1 cellular context compared by ENCODE assay signal in the genomic region with DNA sequence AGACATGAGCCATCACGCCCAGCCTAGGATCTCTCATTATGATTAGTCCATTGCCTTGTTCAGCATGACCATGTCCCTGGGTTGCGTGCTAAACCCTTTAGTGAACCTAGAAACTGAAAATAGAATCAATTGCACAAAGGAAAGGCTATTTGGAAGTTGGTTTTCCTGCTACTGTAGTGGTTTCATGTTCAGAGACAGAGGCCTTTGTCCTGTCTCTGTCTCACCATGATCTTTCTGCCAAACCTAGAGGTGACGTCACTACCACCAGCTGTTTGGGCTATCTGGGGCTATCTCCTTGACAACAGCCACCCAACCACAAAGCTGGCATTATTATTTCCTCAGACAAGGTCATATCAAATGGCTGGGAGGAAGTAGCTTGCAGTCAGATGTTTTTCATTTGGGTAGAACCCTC.
TF ChIP-seq lines count a peak whose summit lies in the region.

No MANE protein-coding gene starts in this region.

TF ChIP-seq in HepG2, 621 proteins besides CTCF, POLR2A, EP300 and RAD21 (continued from another document and continues in another):
- no peak for TF ChIP-seq GLI4 (CRISPR knock-in tag; IDR thresholded peaks at IDR 0.05; ENCODE audit: borderline replicate concordance)
- no peak for TF ChIP-seq ZFP90 (CRISPR knock-in tag; IDR thresholded peaks at IDR 0.05; ENCODE audit: borderline replicate concordance)
- TF ChIP-seq ZFP36 (IDR thresholded peaks at IDR 0.05; ENCODE audit: borderline replicate concordance, low read depth, low read length, partially characterized antibody): no peak
- TF ChIP-seq ZSCAN9 (CRISPR knock-in tag; IDR thresholded peaks at IDR 0.05; ENCODE audit: borderline replicate concordance): no peak
- TF ChIP-seq RFX3 (CRISPR knock-in tag; IDR thresholded peaks at IDR 0.05): peak; percentile 65
- TF ChIP-seq FOXP4 (CRISPR knock-in tag; IDR thresholded peaks at IDR 0.05): no peak
- TF ChIP-seq MEF2D (CRISPR knock-in tag; IDR thresholded peaks at IDR 0.05): no peak
- no peak for TF ChIP-seq ZNF513 (CRISPR knock-in tag; conservative IDR thresholded peaks at IDR 0.05)
- TF ChIP-seq, protein P1, sequence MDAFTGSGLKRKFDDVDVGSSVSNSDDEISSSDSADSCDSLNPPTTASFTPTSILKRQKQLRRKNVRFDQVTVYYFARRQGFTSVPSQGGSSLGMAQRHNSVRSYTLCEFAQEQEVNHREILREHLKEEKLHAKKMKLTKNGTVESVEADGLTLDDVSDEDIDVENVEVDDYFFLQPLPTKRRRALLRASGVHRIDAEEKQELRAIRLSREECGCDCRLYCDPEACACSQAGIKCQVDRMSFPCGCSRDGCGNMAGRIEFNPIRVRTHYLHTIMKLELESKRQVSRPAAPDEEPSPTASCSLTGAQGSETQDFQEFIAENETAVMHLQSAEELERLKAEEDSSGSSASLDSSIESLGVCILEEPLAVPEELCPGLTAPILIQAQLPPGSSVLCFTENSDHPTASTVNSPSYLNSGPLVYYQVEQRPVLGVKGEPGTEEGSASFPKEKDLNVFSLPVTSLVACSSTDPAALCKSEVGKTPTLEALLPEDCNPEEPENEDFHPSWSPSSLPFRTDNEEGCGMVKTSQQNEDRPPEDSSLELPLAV (CRISPR knock-in tag; conservative IDR thresholded peaks at IDR 0.05; ENCODE audit: low read depth): no peak
- TF ChIP-seq YEATS4 (CRISPR knock-in tag; IDR thresholded peaks at IDR 0.05; ENCODE audit: borderline replicate concordance): no peak
- no peak for TF ChIP-seq ARNT2 (CRISPR knock-in tag; IDR thresholded peaks at IDR 0.05; ENCODE audit: low read depth)
- no peak for TF ChIP-seq ZNF180 (CRISPR knock-in tag; IDR thresholded peaks at IDR 0.05; ENCODE audit: borderline replicate concordance, low read depth)
- no peak for TF ChIP-seq HCFC1 (IDR thresholded peaks at IDR 0.05; ENCODE audit: low read depth, low read length)
- TF ChIP-seq ZNF879 (CRISPR knock-in tag; IDR thresholded peaks at IDR 0.05): no peak
- no peak for TF ChIP-seq ZNF558 (CRISPR knock-in tag; IDR thresholded peaks at IDR 0.05; ENCODE audit: borderline replicate concordance)
- TF ChIP-seq, protein P2, sequence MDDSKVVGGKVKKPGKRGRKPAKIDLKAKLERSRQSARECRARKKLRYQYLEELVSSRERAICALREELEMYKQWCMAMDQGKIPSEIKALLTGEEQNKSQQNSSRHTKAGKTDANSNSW (CRISPR knock-in tag; IDR thresholded peaks at IDR 0.05; ENCODE audit: borderline replicate concordance): no peak
- TF ChIP-seq, protein P3, sequence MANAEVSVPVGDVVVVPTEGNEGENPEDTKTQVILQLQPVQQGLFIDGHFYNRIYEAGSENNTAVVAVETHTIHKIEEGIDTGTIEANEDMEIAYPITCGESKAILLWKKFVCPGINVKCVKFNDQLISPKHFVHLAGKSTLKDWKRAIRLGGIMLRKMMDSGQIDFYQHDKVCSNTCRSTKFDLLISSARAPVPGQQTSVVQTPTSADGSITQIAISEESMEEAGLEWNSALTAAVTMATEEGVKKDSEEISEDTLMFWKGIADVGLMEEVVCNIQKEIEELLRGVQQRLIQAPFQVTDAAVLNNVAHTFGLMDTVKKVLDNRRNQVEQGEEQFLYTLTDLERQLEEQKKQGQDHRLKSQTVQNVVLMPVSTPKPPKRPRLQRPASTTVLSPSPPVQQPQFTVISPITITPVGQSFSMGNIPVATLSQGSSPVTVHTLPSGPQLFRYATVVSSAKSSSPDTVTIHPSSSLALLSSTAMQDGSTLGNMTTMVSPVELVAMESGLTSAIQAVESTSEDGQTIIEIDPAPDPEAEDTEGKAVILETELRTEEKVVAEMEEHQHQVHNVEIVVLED (CRISPR knock-in tag; IDR thresholded peaks at IDR 0.05; ENCODE audit: borderline replicate concordance): no peak
- peak; percentile 98 for TF ChIP-seq CREB1 (IDR thresholded peaks at IDR 0.05)
- TF ChIP-seq CREB1 (CRISPR knock-in tag; IDR thresholded peaks at IDR 0.05): peak; percentile 79
- no peak for TF ChIP-seq ZNF552 (CRISPR knock-in tag; IDR thresholded peaks at IDR 0.05; ENCODE audit: borderline replicate concordance)
- peak; percentile 86 for TF ChIP-seq TFAP4 (IDR thresholded peaks at IDR 0.05; ENCODE audit: borderline replicate concordance, low read depth)
- TF ChIP-seq ATF7 (IDR thresholded peaks at IDR 0.05): peak; percentile 98
- TF ChIP-seq ATF7 (CRISPR knock-in tag; IDR thresholded peaks at IDR 0.05): no peak
- TF ChIP-seq ZNF672 (CRISPR knock-in tag; IDR thresholded peaks at IDR 0.05): no peak
- no peak for TF ChIP-seq E2F1 (CRISPR knock-in tag; IDR thresholded peaks at IDR 0.05)
- no peak for TF ChIP-seq ZBED4 (CRISPR knock-in tag; IDR thresholded peaks at IDR 0.05; ENCODE audit: borderline replicate concordance)
- no peak for TF ChIP-seq ZNF382 (CRISPR knock-in tag; IDR thresholded peaks at IDR 0.05; ENCODE audit: borderline replicate concordance)
- no peak for TF ChIP-seq E2F2 (CRISPR knock-in tag; IDR thresholded peaks at IDR 0.05; ENCODE audit: borderline replicate concordance)
- TF ChIP-seq, protein P4, sequence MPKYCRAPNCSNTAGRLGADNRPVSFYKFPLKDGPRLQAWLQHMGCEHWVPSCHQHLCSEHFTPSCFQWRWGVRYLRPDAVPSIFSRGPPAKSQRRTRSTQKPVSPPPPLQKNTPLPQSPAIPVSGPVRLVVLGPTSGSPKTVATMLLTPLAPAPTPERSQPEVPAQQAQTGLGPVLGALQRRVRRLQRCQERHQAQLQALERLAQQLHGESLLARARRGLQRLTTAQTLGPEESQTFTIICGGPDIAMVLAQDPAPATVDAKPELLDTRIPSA (CRISPR knock-in tag; IDR thresholded peaks at IDR 0.05; ENCODE audit: borderline replicate concordance): no peak
- TF ChIP-seq SAFB2 (CRISPR knock-in tag; IDR thresholded peaks at IDR 0.05; ENCODE audit: borderline replicate concordance, low read depth): no peak
- peak; percentile 47; the same call in 1 of the 2 replicates for TF ChIP-seq RFX5 (IDR thresholded peaks at IDR 0.05; ENCODE audit: low read depth, low read length)
- TF ChIP-seq ZNF10 (CRISPR knock-in tag; IDR thresholded peaks at IDR 0.05; ENCODE audit: borderline replicate concordance, low read depth): no peak
- no peak for TF ChIP-seq ETV6 (CRISPR knock-in tag; conservative IDR thresholded peaks at IDR 0.05)
- TF ChIP-seq THAP7 (CRISPR knock-in tag; IDR thresholded peaks at IDR 0.05): no peak
- no peak for TF ChIP-seq DRAP1 (CRISPR knock-in tag; IDR thresholded peaks at IDR 0.05)
- TF ChIP-seq, protein P5, sequence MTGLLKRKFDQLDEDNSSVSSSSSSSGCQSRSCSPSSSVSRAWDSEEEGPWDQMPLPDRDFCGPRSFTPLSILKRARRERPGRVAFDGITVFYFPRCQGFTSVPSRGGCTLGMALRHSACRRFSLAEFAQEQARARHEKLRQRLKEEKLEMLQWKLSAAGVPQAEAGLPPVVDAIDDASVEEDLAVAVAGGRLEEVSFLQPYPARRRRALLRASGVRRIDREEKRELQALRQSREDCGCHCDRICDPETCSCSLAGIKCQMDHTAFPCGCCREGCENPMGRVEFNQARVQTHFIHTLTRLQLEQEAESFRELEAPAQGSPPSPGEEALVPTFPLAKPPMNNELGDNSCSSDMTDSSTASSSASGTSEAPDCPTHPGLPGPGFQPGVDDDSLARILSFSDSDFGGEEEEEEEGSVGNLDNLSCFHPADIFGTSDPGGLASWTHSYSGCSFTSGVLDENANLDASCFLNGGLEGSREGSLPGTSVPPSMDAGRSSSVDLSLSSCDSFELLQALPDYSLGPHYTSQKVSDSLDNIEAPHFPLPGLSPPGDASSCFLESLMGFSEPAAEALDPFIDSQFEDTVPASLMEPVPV (CRISPR knock-in tag; IDR thresholded peaks at IDR 0.05): no peak
- no peak for TF ChIP-seq ISX (CRISPR knock-in tag; conservative IDR thresholded peaks at IDR 0.05)
- peak; percentile 34; the same call in 1 of the 2 replicates for TF ChIP-seq CREM (IDR thresholded peaks at IDR 0.05)
- TF ChIP-seq CREM (CRISPR knock-in tag; IDR thresholded peaks at IDR 0.05): no peak
- TF ChIP-seq ZMYM2 (CRISPR knock-in tag; IDR thresholded peaks at IDR 0.05): no peak
- TF ChIP-seq DNMT3B (CRISPR knock-in tag; conservative IDR thresholded peaks at IDR 0.05): no peak
